12 cellular contexts compared by ENCODE assay signal in the genomic region with DNA sequence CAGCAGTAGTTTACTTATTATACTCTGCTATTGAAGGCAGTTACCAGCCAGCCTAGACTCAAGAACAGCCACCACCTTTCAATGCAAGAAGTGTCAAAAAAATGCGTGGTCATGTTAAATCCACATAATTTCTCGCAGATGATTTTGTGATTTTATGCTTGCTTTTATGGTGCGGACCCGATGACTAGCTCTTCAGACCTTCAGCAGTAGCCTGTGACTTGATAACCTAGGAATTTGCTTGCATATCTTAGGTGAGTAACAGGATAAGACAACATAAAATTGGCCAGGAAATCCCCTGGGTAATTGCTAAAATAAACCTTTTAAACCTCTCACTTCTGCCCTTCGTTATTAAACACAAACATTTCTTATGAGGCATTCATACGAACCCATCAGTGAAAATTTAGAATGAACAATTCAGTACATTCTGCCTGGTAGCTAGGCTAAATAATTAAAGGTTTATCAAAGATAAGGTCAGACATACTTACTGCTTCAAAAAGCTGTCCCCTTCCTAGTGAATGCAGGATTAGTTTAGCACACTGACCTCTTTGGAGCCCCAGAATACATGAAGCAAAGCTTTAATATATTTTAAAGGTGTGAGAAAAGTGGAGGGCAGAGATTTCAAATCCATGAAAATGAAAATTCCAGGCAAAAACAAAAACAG.
DNase-seq lines count a peak whose midpoint lies in the region; ATAC-seq, FAIRE-seq and TF ChIP-seq lines count a peak whose summit lies in the region.
"Had no signal": no experiment of that assay in that cellular context is flagged by ENCODE, and none has a peak within 500 bp of the region (broad histone marks: within the 10 kb centered on the region; RNA-seq: fewer than 3 reads in every experiment).

No MANE protein-coding gene starts in this region.

- H3K27ac Mint-ChIP-seq in activated T-cell treated with anti-CD3 and anti-CD28 coated beads, Interleukin-2, amount 50 U/mL, for 24 hours = no peak overlapping the region
- no peak overlapping the region for H3K27ac Mint-ChIP-seq in activated CD4-positive, alpha-beta memory T cell treated with anti-CD3 and anti-CD28 coated beads, Interleukin-2, amount 10 ng/mL, durations not matched to agents 7 days and 5 days
- H3K27ac Mint-ChIP-seq: brain; CD4-positive, alpha-beta T cell; stimulated activated naive B cell treated with anti-CD40 and anti-IgM and Interleukin-4, amounts not matched to agents 10 μg/mL and 1 μg/mL and 100 μg/mL, for 72 hours had no signal

- H3K4me3 ChIP-seq in HUES48 (ENCODE audit: low read depth, low read length) = no peak overlapping the region
- no peak overlapping the region for H3K4me3 ChIP-seq in bronchial epithelial cell (ENCODE audit: low read depth, low read length)
- no peak overlapping the region for H3K4me3 ChIP-seq in left lung
- no peak overlapping the region for H3K4me3 ChIP-seq in dorsolateral prefrontal cortex

- H3K4me3 Mint-ChIP-seq in activated T-cell treated with anti-CD3 and anti-CD28 coated beads, Interleukin-2, amount 50 U/mL, for 24 hours = no peak overlapping the region
- H3K4me3 Mint-ChIP-seq in activated CD4-positive, alpha-beta memory T cell treated with anti-CD3 and anti-CD28 coated beads, Interleukin-2, amount 10 ng/mL, durations not matched to agents 7 days and 5 days = no peak overlapping the region
- H3K4me3 Mint-ChIP-seq: brain; CD4-positive, alpha-beta T cell; stimulated activated naive B cell treated with anti-CD40 and anti-IgM and Interleukin-4, amounts not matched to agents 10 μg/mL and 1 μg/mL and 100 μg/mL, for 72 hours had no signal

- H3K27ac ChIP-seq in HUES48 (ENCODE audit: low read depth, low read length) = peak overlapping the region; percentile 70
- no peak overlapping the region for H3K27ac ChIP-seq in left lung
- no peak overlapping the region for H3K27ac ChIP-seq in dorsolateral prefrontal cortex

- peaks cover 6% of the 10 kb centered on the region; the same call in 1 of the 2 replicates for H3K4me1 ChIP-seq in HUES48 (ENCODE audit: control insufficient read depth, insufficient read depth, low read length)
- no peaks in the 10 kb centered on the region for H3K4me1 ChIP-seq in left lung

- no peak for FAIRE-seq in bronchial epithelial cell (lab: Jason Lieb, UNC)

- ATAC-seq in left lung = peak; percentile 69
- ATAC-seq in GM21423 (IDR thresholded peaks at IDR 0.05; ENCODE audit: unreplicated experiment) = no peak
- ATAC-seq: stimulated activated naive B cell treated with anti-CD40 and anti-IgM and Interleukin-4, amounts not matched to agents 10 μg/mL and 1 μg/mL and 100 μg/mL, for 72 hours had no signal

- H3K27me3 Mint-ChIP-seq in activated T-cell treated with anti-CD3 and anti-CD28 coated beads, Interleukin-2, amount 50 U/mL, for 24 hours = no peaks in the 10 kb centered on the region
- H3K27me3 Mint-ChIP-seq in activated CD4-positive, alpha-beta memory T cell treated with anti-CD3 and anti-CD28 coated beads, Interleukin-2, amount 10 ng/mL, durations not matched to agents 7 days and 5 days = no peaks in the 10 kb centered on the region
- H3K27me3 Mint-ChIP-seq: brain; CD4-positive, alpha-beta T cell; stimulated activated naive B cell treated with anti-CD40 and anti-IgM and Interleukin-4, amounts not matched to agents 10 μg/mL and 1 μg/mL and 100 μg/mL, for 72 hours had no signal

- H3K9me3 Mint-ChIP-seq in activated T-cell treated with anti-CD3 and anti-CD28 coated beads, Interleukin-2, amount 50 U/mL, for 24 hours = peaks cover 11% of the 10 kb centered on the region
- H3K9me3 Mint-ChIP-seq in activated CD4-positive, alpha-beta memory T cell treated with anti-CD3 and anti-CD28 coated beads, Interleukin-2, amount 10 ng/mL, durations not matched to agents 7 days and 5 days = peaks cover 6% of the 10 kb centered on the region

- POLR2A ChIA-PET in activated CD4-positive, alpha-beta memory T cell treated with anti-CD3 and anti-CD28 coated beads, Interleukin-2, amount 10 ng/mL, durations not matched to agents 7 days and 5 days (lab: Charles Lee) = no interaction called here

- no peaks in the 10 kb centered on the region for H3K27me3 ChIP-seq in HUES48 (ENCODE audit: control insufficient read depth, insufficient read depth, low read length)
- no peaks in the 10 kb centered on the region for H3K27me3 ChIP-seq in bronchial epithelial cell (ENCODE audit: control insufficient read depth, insufficient read depth, low read length)
- no peaks in the 10 kb centered on the region for H3K27me3 ChIP-seq in left lung
- H3K27me3 ChIP-seq in dorsolateral prefrontal cortex = no peaks in the 10 kb centered on the region

- no peaks in the 10 kb centered on the region for H3K36me3 Mint-ChIP-seq in activated T-cell treated with anti-CD3 and anti-CD28 coated beads, Interleukin-2, amount 50 U/mL, for 24 hours (ENCODE audit: low read depth)
- H3K36me3 Mint-ChIP-seq in activated CD4-positive, alpha-beta memory T cell treated with anti-CD3 and anti-CD28 coated beads, Interleukin-2, amount 10 ng/mL, durations not matched to agents 7 days and 5 days (ENCODE audit: low read depth) = no peaks in the 10 kb centered on the region
- H3K36me3 Mint-ChIP-seq: brain; stimulated activated naive B cell treated with anti-CD40 and anti-IgM and Interleukin-4, amounts not matched to agents 10 μg/mL and 1 μg/mL and 100 μg/mL, for 72 hours had no signal

- DNase-seq in AG08395 (ENCODE audit: low spot score) (peak; percentile 79), bronchial epithelial cell (ENCODE audit: low read depth) (peak; percentile 68), left lung (no peak), dorsolateral prefrontal cortex (no peak)
- DNase-seq in activated T-cell treated with anti-CD3 and anti-CD28 coated beads, Interleukin-2, amount 50 U/mL, for 24 hours = no peak
- DNase-seq in activated CD4-positive, alpha-beta memory T cell treated with anti-CD3 and anti-CD28 coated beads, Interleukin-2, amount 10 ng/mL, durations not matched to agents 7 days and 5 days = no peak
- DNase-seq: CD4-positive, alpha-beta T cell; MM.1S; stimulated activated naive B cell treated with anti-CD40 and anti-IgM and Interleukin-4, amounts not matched to agents 10 μg/mL and 1 μg/mL and 100 μg/mL, for 72 hours had no signal

- no peaks in the 10 kb centered on the region for H3K4me1 Mint-ChIP-seq in activated T-cell treated with anti-CD3 and anti-CD28 coated beads, Interleukin-2, amount 50 U/mL, for 24 hours (ENCODE audit: low read depth)
- H3K4me1 Mint-ChIP-seq in activated CD4-positive, alpha-beta memory T cell treated with anti-CD3 and anti-CD28 coated beads, Interleukin-2, amount 10 ng/mL, durations not matched to agents 7 days and 5 days = no peaks in the 10 kb centered on the region
- H3K4me1 Mint-ChIP-seq: stimulated activated naive B cell treated with anti-CD40 and anti-IgM and Interleukin-4, amounts not matched to agents 10 μg/mL and 1 μg/mL and 100 μg/mL, for 72 hours had no signal

- H3K9ac ChIP-seq in HUES48 (ENCODE audit: low read depth, low read length) = no peak overlapping the region

- TF ChIP-seq CTCF in bronchial epithelial cell (IDR thresholded peaks at IDR 0.05; ENCODE audit: insufficient read depth, low read length, severe bottlenecking) (no peak), left lung (IDR thresholded peaks at IDR 0.05) (no peak), dorsolateral prefrontal cortex (IDR thresholded peaks at IDR 0.05 in 54 of 56, conservative IDR thresholded peaks at IDR 0.05 in 2 of 56; ENCODE audit: low read depth in 1 of 56, partially characterized antibody in 56 of 56) (no peak)

- no peaks in the 10 kb centered on the region for H3K36me3 ChIP-seq in HUES48 (ENCODE audit: control insufficient read depth, insufficient read depth, low read length)
- no peaks in the 10 kb centered on the region for H3K36me3 ChIP-seq in bronchial epithelial cell (ENCODE audit: control insufficient read depth, insufficient read depth, low read length)
- H3K36me3 ChIP-seq in left lung = no peaks in the 10 kb centered on the region

- CTCF ChIA-PET in activated CD4-positive, alpha-beta memory T cell treated with anti-CD3 and anti-CD28 coated beads, Interleukin-2, amount 10 ng/mL, durations not matched to agents 7 days and 5 days (lab: Charles Lee) = no interaction called here

- no peaks in the 10 kb centered on the region for H3K9me3 ChIP-seq in HUES48 (ENCODE audit: control insufficient read depth, insufficient read depth, low read length)
- peaks cover 0 to 3% of the 10 kb centered on the region in 2 donors for H3K9me3 ChIP-seq in left lung

- intact Hi-C loops in left lung (cut with DNase I) = no loop called here
- intact Hi-C loops in dorsolateral prefrontal cortex (cut with DNase I) = no loop called here

Comparison
In these comparisons a context has a peak if more than half of its experiments do, and no peak if none do; other contexts are left out.
1. DNase-seq: peak in AG08395 (single experiment) and bronchial epithelial cell (single experiment); none in left lung (0 of 2), activated T-cell treated with anti-CD3 and anti-CD28 coated beads, Interleukin-2, amount 50 U/mL, for 24 hours (single experiment), dorsolateral prefrontal cortex (0 of 10) and activated CD4-positive, alpha-beta memory T cell treated with anti-CD3 and anti-CD28 coated beads, Interleukin-2, amount 10 ng/mL, durations not matched to agents 7 days and 5 days (single experiment).